Comparison of ENCODE assay signal across 15 cellular contexts in genomic region chr12:69630191-69630590, GRCh38. TPM values are rescaled to one million over a fixed set of nuclear protein-coding genes. Genes with fewer than 3 reads are reported as not detected.
DNase-seq lines count a peak whose midpoint lies in the region; ATAC-seq, FAIRE-seq and TF ChIP-seq lines count a peak whose summit lies in the region.
"Had no signal": no experiment of that assay in that cellular context is flagged by ENCODE, and none has a peak within 500 bp of the region (broad histone marks: within the 10 kb centered on the region; RNA-seq: fewer than 3 reads in every experiment).

No MANE protein-coding gene starts in this region.

- no peak for ATAC-seq in activated naive CD8-positive, alpha-beta T cell treated with anti-CD3 and anti-CD28 coated beads, Interleukin-2, amount 50 U/mL, for 24 hours
- ATAC-seq: lower lobe of right lung had no signal

- peak; percentile 35; the same call in 1 of the 2 replicates for TF ChIP-seq RAD21 in Ishikawa (IDR thresholded peaks at IDR 0.05; ENCODE audit: low read depth)

- TF ChIP-seq POLR2A in stomach (IDR thresholded peaks at IDR 0.05), result no peak

- H3K27me3 Mint-ChIP-seq in Caco-2 (ENCODE audit: insufficient read depth, unreplicated experiment), result no peaks in the 10 kb centered on the region
- H3K27me3 Mint-ChIP-seq in activated naive CD8-positive, alpha-beta T cell treated with anti-CD3 and anti-CD28 coated beads, Interleukin-2, amount 50 U/mL, for 24 hours, result no peaks in the 10 kb centered on the region

- no peaks in the 10 kb centered on the region for H3K4me1 Mint-ChIP-seq in Caco-2 (ENCODE audit: low read depth, unreplicated experiment)
- H3K4me1 Mint-ChIP-seq in activated naive CD8-positive, alpha-beta T cell treated with anti-CD3 and anti-CD28 coated beads, Interleukin-2, amount 50 U/mL, for 24 hours, result no peaks in the 10 kb centered on the region

- H3K36me3 ChIP-seq in Caco-2 (ENCODE audit: control insufficient read depth, insufficient read depth, low read length) (no peaks in the 10 kb centered on the region), keratinocyte (ENCODE audit: control insufficient read depth in 2 of 2, extremely low read depth in 1 of 2, insufficient read depth in 2 of 2, low read length in 2 of 2) (no peaks in the 10 kb centered on the region), stomach (no peaks in the 10 kb centered on the region)
- H3K36me3 ChIP-seq: lower lobe of right lung had no signal

- no peaks in the 10 kb centered on the region for H3K9me3 ChIP-seq in Caco-2
- H3K9me3 ChIP-seq in keratinocyte (ENCODE audit: control insufficient read depth, low read depth, low read length), result no peaks in the 10 kb centered on the region
- no peaks in the 10 kb centered on the region for H3K9me3 ChIP-seq in stomach
- H3K9me3 ChIP-seq: lower lobe of right lung had no signal

- no peak overlapping the region for H2AFZ ChIP-seq in keratinocyte (ENCODE audit: control insufficient read depth, low read length)

- intact Hi-C loops in Caco-2 (cut with micrococcal nuclease; ENCODE audit: unreplicated experiment) (loop anchor here (1.0 to 10.0 kb wide), 3 partner anchors 9 to 475 kb away; no protein-coding TSS in a partner anchor), stomach (cut with DNase I; ENCODE audit: low total_unique reads) (no loop called here)

- H3K9ac ChIP-seq in keratinocyte (ENCODE audit: control insufficient read depth, extremely low read depth, insufficient read depth, low read length), result no peak overlapping the region

- no peaks in the 10 kb centered on the region for H3K9me3 Mint-ChIP-seq in Caco-2 (ENCODE audit: unreplicated experiment)
- H3K9me3 Mint-ChIP-seq in activated naive CD8-positive, alpha-beta T cell treated with anti-CD3 and anti-CD28 coated beads, Interleukin-2, amount 50 U/mL, for 24 hours, result no peaks in the 10 kb centered on the region

- H3K27me3 ChIP-seq in Caco-2 (replicated peaks; ENCODE audit: control insufficient read depth, insufficient read depth, low read length), result no peaks in the 10 kb centered on the region
- no peaks in the 10 kb centered on the region for H3K27me3 ChIP-seq in keratinocyte (ENCODE audit: control insufficient read depth, extremely low read depth, insufficient read depth, low read length)
- no peaks in the 10 kb centered on the region for H3K27me3 ChIP-seq in stomach

- H3K27ac ChIP-seq in VCaP (no peak overlapping the region), keratinocyte (ENCODE audit: control insufficient read depth, insufficient read depth, low read length) (no peak overlapping the region), stomach (no peak overlapping the region)
- H3K27ac ChIP-seq: lower lobe of right lung had no signal

- no peak overlapping the region for H3K4me2 ChIP-seq in keratinocyte (ENCODE audit: control insufficient read depth, extremely low read depth, insufficient read depth, low read depth, low read length)

- no peak overlapping the region for H3K27ac Mint-ChIP-seq in Caco-2 (ENCODE audit: unreplicated experiment)
- H3K27ac Mint-ChIP-seq in activated naive CD8-positive, alpha-beta T cell treated with anti-CD3 and anti-CD28 coated beads, Interleukin-2, amount 50 U/mL, for 24 hours, result no peak overlapping the region

- DNase-seq in Caco-2, result peak in 1 of 2 experiments; percentile 45
- DNase-seq in keratinocyte (ENCODE audit: low read depth, low spot score), result no peak
- no peak for DNase-seq in activated T-cell treated with anti-CD3 and anti-CD28 coated beads for 4 hours
- no peak for DNase-seq in activated naive CD8-positive, alpha-beta T cell treated with anti-CD3 and anti-CD28 coated beads, Interleukin-2, amount 50 U/mL, for 24 hours
- no peak for DNase-seq in stomach
- no peak for DNase-seq in effector CD4-positive, alpha-beta T cell
- DNase-seq: DMS153, GOT3, lower lobe of right lung, NCI-H2081 treated with DMSO at 0.1 percent for 48 hours had no signal

- no peaks in the 10 kb centered on the region for H3K36me3 Mint-ChIP-seq in Caco-2 (ENCODE audit: insufficient read depth, unreplicated experiment)
- no peaks in the 10 kb centered on the region for H3K36me3 Mint-ChIP-seq in activated naive CD8-positive, alpha-beta T cell treated with anti-CD3 and anti-CD28 coated beads, Interleukin-2, amount 50 U/mL, for 24 hours (ENCODE audit: low read depth)

- peak; percentile 43 for FAIRE-seq in keratinocyte (lab: Jason Lieb, UNC)

- no peaks in the 10 kb centered on the region for H3K9me1 ChIP-seq in keratinocyte (ENCODE audit: control insufficient read depth, extremely low read depth, insufficient read depth, low read length)

- H3K4me3 Mint-ChIP-seq in Caco-2 (ENCODE audit: unreplicated experiment), result no peak overlapping the region
- no peak overlapping the region for H3K4me3 Mint-ChIP-seq in activated naive CD8-positive, alpha-beta T cell treated with anti-CD3 and anti-CD28 coated beads, Interleukin-2, amount 50 U/mL, for 24 hours

- POLR2A ChIA-PET in Caco-2 (lab: Charles Lee), result no interaction called here

- TF ChIP-seq EP300 in Ishikawa (IDR thresholded peaks at IDR 0.05; ENCODE audit: borderline replicate concordance) (no peak), stomach (IDR thresholded peaks at IDR 0.05) (no peak)

- dilution Hi-C loops in keratinocyte (cut with MboI; ENCODE audit: extremely low pct_ligation_motif_present, low sequenced_read_pairs), result no loop called here

- no peak overlapping the region for H3K4me3 ChIP-seq in Caco-2 (ENCODE audit: low read depth, low read length)
- H3K4me3 ChIP-seq in keratinocyte (ENCODE audit: control insufficient read depth in 2 of 3, extremely low read depth in 1 of 3, insufficient read depth in 2 of 3, low read depth in 1 of 3, low read length in 3 of 3), result no peak overlapping the region
- H3K4me3 ChIP-seq in stomach, result no peak overlapping the region
- H3K4me3 ChIP-seq: lower lobe of right lung, SK-N-MC had no signal

- no peaks in the 10 kb centered on the region for H3K79me2 ChIP-seq in keratinocyte (ENCODE audit: control insufficient read depth, insufficient read depth, low read length)

- peaks cover 3% of the 10 kb centered on the region; the same call in 1 of the 2 replicates for H3K4me1 ChIP-seq in Caco-2
- no peaks in the 10 kb centered on the region for H3K4me1 ChIP-seq in keratinocyte (ENCODE audit: control insufficient read depth, extremely low read depth, insufficient read depth, low read length)
- H3K4me1 ChIP-seq in stomach, result no peaks in the 10 kb centered on the region
- H3K4me1 ChIP-seq: lower lobe of right lung had no signal

- TF ChIP-seq CTCF in Caco-2 (IDR thresholded peaks at IDR 0.05; ENCODE audit: insufficient read depth in 1 of 2, low read depth in 1 of 2, low read length in 1 of 2, severe bottlenecking in 1 of 2, unreplicated experiment in 1 of 2) (peak; percentile 20 to 41), VCaP (conservative IDR thresholded peaks at IDR 0.05) (peak; percentile 20; the same call in 1 of the 2 replicates), keratinocyte (optimal IDR thresholded peaks at IDR 0.05 in 1 of 3, IDR thresholded peaks at IDR 0.05 in 1 of 3, conservative IDR thresholded peaks at IDR 0.05 in 1 of 3; ENCODE audit: extremely low read depth in 1 of 3, insufficient read depth in 2 of 3, low read length in 3 of 3) (peak; percentile 29 to 60 (median 38)), stomach (IDR thresholded peaks at IDR 0.05) (no peak)

- CTCF ChIA-PET in Caco-2 (lab: Charles Lee), result interaction anchor here (1.0 to 1.4 kb wide), 3 partner anchors 10 to 237 kb away, joined by 3 to 6 read pairs (median 5); no protein-coding TSS in a partner anchor

- H4K20me1 ChIP-seq in keratinocyte (ENCODE audit: control insufficient read depth, extremely low read depth, insufficient read depth, low read length), result no peaks in the 10 kb centered on the region

- BruUV-seq in Caco-2 (replicated peaks; lab: Mats Ljungman, UMichigan), result no TSS peak

- WGBS in stomach, 5 donors, result 79 to 88% (median 85%) methylated on average over 6 of the region's 6 CpGs

TF ChIP-seq in Ishikawa, 13 proteins besides CTCF, POLR2A, EP300 and RAD21:
- TF ChIP-seq ZBTB7A (IDR thresholded peaks at IDR 0.05; ENCODE audit: low read depth) (no peak), TEAD4 (IDR thresholded peaks at IDR 0.05) (no peak), TAF1 (IDR thresholded peaks at IDR 0.05; ENCODE audit: low read depth) (no peak)
TF ChIP-seq in Ishikawa: peak in this region for 0.

RNA-seq across cellular contexts. Expression of gene LRRC10, which starts 19.5 kb away (rescaled TPM):
- total RNA-seq in Caco-2 (2022), result not detected in 2 replicates
- not detected in 3 replicates for polyA plus RNA-seq in keratinocyte
- polyA plus RNA-seq in keratinocyte (2011; ENCODE audit: low read depth), result not detected
- not detected in 2 replicates for polyA plus RNA-seq in keratinocyte (2011; cell fraction: cytosol; rRNA removed)
- not detected in 2 replicates for polyA plus RNA-seq in keratinocyte (2011; cell fraction: nucleus; rRNA removed)
- not detected in 2 replicates for polyA plus RNA-seq in keratinocyte (2012; ENCODE audit: low replicate concordance)
- not detected in 3 replicates for polyA minus RNA-seq in keratinocyte
- not detected for polyA minus RNA-seq in keratinocyte (2011; cell fraction: cytosol; rRNA and poly(A)+ RNA removed)
- polyA minus RNA-seq in keratinocyte (2011; cell fraction: nucleus; rRNA and poly(A)+ RNA removed), result not detected in 2 replicates
- total RNA-seq in stomach, result not detected
- not detected for polyA plus RNA-seq in stomach
- total RNA-seq: activated CD8-positive, alpha-beta memory T cell treated with anti-CD3 and anti-CD28 coated beads for 36 hours; lower lobe of right lung; ureter had no signal

RNA-seq across cellular contexts. Expression of gene CCT2, which starts 44.9 kb away (rescaled TPM):
- total RNA-seq in Caco-2 (2022), result 321 and 341 TPM in 2 replicates
- 258 to 365 TPM (median 302 TPM) in 3 replicates for polyA plus RNA-seq in keratinocyte
- 130 TPM for polyA plus RNA-seq in keratinocyte (2011; ENCODE audit: low read depth)
- 174 and 274 TPM in 2 replicates for polyA plus RNA-seq in keratinocyte (2011; cell fraction: cytosol; rRNA removed)
- polyA plus RNA-seq in keratinocyte (2011; cell fraction: nucleus; rRNA removed), result 219 and 267 TPM in 2 replicates
- polyA plus RNA-seq in keratinocyte (2012; ENCODE audit: low replicate concordance), result 126 and 227 TPM in 2 replicates
- 92.2 to 258 TPM (median 196 TPM) in 3 replicates for polyA minus RNA-seq in keratinocyte
- 135 TPM for polyA minus RNA-seq in keratinocyte (2011; cell fraction: cytosol; rRNA and poly(A)+ RNA removed)
- polyA minus RNA-seq in keratinocyte (2011; cell fraction: nucleus; rRNA and poly(A)+ RNA removed), result 97.0 and 141 TPM in 2 replicates
- 100 to 1,000 TPM in 1 of 5 donors, 10 to 100 TPM in 4; 43.3 to 137 (median 53.7) TPM for total RNA-seq in stomach
- 100 to 1,000 TPM in 1 of 3 donors, 10 to 100 TPM in 2; 83.2 to 102 (median 89.5) TPM for polyA plus RNA-seq in stomach

Comparison
In these comparisons a context has a peak if more than half of its experiments do, and no peak if none do; other contexts are left out.
1. CTCF ChIP-seq: peak in Caco-2 (2 of 2), VCaP (single experiment) and keratinocyte (3 of 3); none in stomach (0 of 7).